7 cellular contexts compared by ENCODE assay signal in the genomic region with DNA sequence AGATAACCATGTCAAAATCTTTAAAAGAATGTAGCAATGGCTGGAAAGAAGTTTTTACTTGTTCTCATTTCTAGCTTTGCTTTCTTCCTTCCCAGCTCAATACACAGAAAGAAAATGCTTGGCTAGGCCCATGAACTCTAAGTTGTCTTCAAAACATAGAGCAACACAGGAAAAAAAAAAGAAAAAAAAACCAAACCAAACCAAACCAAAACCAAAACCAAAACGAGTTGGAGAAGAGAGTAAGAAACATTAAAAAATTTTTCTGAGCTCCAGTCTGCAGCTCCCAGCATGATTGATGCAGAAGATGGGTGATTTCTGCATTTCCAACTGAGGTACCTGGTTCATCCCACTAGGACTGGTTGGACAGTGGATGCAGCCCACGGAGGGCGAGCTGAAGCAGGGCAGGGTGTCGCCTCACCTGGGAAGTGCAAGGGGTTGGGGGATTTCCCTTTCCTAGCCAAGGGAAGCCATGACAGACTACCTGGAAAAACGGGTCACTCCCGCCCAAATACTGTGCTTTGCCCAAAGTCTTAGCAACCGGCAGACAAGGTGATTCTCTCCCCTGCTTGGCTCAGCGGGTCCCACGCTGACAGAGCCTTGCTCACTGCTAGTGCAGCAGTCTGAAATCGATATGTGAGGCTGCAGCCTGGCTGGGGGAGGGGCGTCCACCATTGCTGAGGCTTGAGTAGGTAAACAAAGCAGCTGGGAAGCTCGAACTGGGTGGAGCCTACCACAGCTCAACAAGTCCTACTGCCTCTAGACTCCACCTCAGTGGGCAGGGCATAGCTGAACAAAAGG.
DNase-seq lines count a peak whose midpoint lies in the region; FAIRE-seq and TF ChIP-seq lines count a peak whose summit lies in the region.
"Not testable (repeated sequence)": the region's sequence is repeated elsewhere in the genome, so short reads cannot be mapped to it uniquely, and the experiment has no call there.

No MANE protein-coding gene starts in this region.

- intact Hi-C loops in kidney (cut with DNase I): not testable (repeated sequence)

- H3K36me3 ChIP-seq in ES-I3 (ENCODE audit: insufficient read depth, low read length); KMS-11 (ENCODE audit: insufficient read depth); bronchial epithelial cell (ENCODE audit: control insufficient read depth, insufficient read depth, low read length); kidney (ENCODE audit: control insufficient read depth in 1 of 2, insufficient read depth in 2 of 2, low read length in 2 of 2); neuron (ENCODE audit: insufficient read depth, low read length): not testable (repeated sequence)

- H3K27me3 ChIP-seq in KMS-11 (ENCODE audit: insufficient read depth, low read depth); bronchial epithelial cell (ENCODE audit: control insufficient read depth, insufficient read depth, low read length); neuron (ENCODE audit: insufficient read depth, low read length): not testable (repeated sequence)

- H3K4me3 ChIP-seq in KMS-11 (IDR thresholded peaks at IDR 0.05; ENCODE audit: insufficient read depth, low read depth, low read length); kidney (ENCODE audit: low read length in 2 of 2); neuron (ENCODE audit: low read length): not testable (repeated sequence)
- H3K4me3 ChIP-seq in bronchial epithelial cell (ENCODE audit: low read depth, low read length): peak overlapping the region; percentile 10

- peak overlapping the region; percentile 56 for H3K4me2 ChIP-seq in KMS-11

- H3K4me1 ChIP-seq in ES-I3 (ENCODE audit: insufficient read depth, low read length); kidney (ENCODE audit: control insufficient read depth in 1 of 2, insufficient read depth in 1 of 2, low read depth in 1 of 2, low read length in 2 of 2); neuron (ENCODE audit: insufficient read depth, low read length): not testable (repeated sequence)
- peaks cover 27% of the 10 kb centered on the region for H3K4me1 ChIP-seq in KMS-11 (ENCODE audit: low read depth, poor library complexity, severe bottlenecking)

- not testable (repeated sequence) for FAIRE-seq in bronchial epithelial cell (lab: Jason Lieb, UNC); kidney (lab: Jason Lieb, UNC)

- not testable (repeated sequence) for H3K79me2 ChIP-seq in KMS-11 (ENCODE audit: insufficient read depth, low read depth)

- H2AFZ ChIP-seq in KMS-11 (ENCODE audit: low read depth) (peak overlapping the region; percentile 72), neuron (ENCODE audit: low read depth, low read length) (peak overlapping the region; percentile 13)

- H3K9me3 ChIP-seq in ES-I3 (ENCODE audit: control insufficient read depth, insufficient read depth, low read length); kidney (ENCODE audit: control insufficient read depth in 1 of 2, low read length in 2 of 2); neuron (ENCODE audit: low read length): not testable (repeated sequence)

- peak overlapping the region; percentile 76 for H3K27ac ChIP-seq in KMS-11
- H3K27ac ChIP-seq in kidney (ENCODE audit: low read depth in 2 of 2, low read length in 2 of 2): not testable (repeated sequence)

- not testable (repeated sequence) for H4K20me1 ChIP-seq in KMS-11 (ENCODE audit: insufficient read depth)

- H3K9ac ChIP-seq in ES-I3 (ENCODE audit: low read depth, low read length) (peak overlapping the region; percentile 22; the same call in 1 of the 2 replicates), KMS-11 (peak overlapping the region; percentile 70; the same call in 1 of the 2 replicates)
- H3K9ac ChIP-seq in kidney (ENCODE audit: low read length in 2 of 2): not testable (repeated sequence)

- DNase-seq in NCI-H2107 treated with DMSO at 0.1 percent for 48 hours (lab: John Stamatoyannopoulos, UW; ENCODE audit: unreplicated experiment): peak; percentile 65
- peak; percentile 65 for DNase-seq in OCI-M1 (lab: John Stamatoyannopoulos, UW)
- DNase-seq in bronchial epithelial cell (ENCODE audit: low read depth): peak; percentile 35
- DNase-seq in kidney: peak; percentile 51

- TF ChIP-seq CTCF in KMS-11 (conservative IDR thresholded peaks at IDR 0.05; ENCODE audit: low read depth, low read length); bronchial epithelial cell (IDR thresholded peaks at IDR 0.05; ENCODE audit: insufficient read depth, low read length, severe bottlenecking); kidney (IDR thresholded peaks at IDR 0.05; ENCODE audit: borderline replicate concordance, extremely low read depth, insufficient read depth): not testable (repeated sequence)
